ENCODE assay signal across 2 cellular contexts in the genomic region with DNA sequence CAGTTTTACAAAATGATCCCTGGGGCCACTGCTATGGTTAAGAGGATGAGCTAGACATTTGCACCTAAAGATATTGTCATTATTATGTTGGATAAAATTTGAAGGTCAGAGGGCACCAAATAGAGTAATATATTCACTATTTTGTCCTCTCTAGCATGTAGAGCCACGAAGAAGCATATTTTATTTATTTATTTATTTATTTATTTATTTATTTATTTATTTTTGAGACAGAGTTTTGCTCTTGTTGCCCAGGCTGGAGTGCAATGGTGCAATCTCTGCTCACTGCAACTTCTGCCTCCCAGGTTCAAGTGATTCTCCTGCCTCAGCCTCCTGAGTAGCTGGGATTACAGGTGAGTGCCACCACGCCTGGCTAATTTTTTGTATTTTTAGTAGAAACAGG. TPM values are rescaled to one million over a fixed set of nuclear protein-coding genes. Genes with fewer than 3 reads are reported as not detected.
"Had no signal": no experiment of that assay in that cellular context is flagged by ENCODE, and none has a peak within 500 bp of the region (broad histone marks: within the 10 kb centered on the region; RNA-seq: fewer than 3 reads in every experiment).

No MANE protein-coding gene starts in this region.

RNA-seq across cellular contexts. Expression of a gene that starts 20.8 kb away (rescaled TPM):
- polyA plus RNA-seq: naive thymus-derived CD8-positive, alpha-beta T cell; neural cell had no signal
